1 cellular context compared by ENCODE assay signal in the genomic region with DNA sequence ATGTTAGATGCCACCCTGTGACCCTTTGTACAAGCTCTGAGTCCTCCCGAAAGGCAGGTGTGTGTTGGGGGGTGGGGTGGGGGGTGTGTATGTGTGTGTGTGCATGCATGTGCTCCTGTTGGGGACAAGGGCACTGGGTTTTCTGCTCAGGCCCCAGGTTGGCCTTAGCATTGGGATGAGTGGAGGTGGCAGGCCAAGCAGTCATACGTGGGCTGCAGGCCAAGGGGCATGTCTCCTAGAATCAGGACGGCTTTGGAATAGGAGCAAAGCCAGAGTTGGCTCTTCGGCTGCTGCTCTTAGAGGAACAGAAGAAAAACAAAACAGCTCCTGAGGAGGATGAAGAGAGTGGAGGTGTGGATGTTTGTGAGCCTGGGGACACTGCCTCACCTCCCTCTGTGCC.
TF ChIP-seq lines count a peak whose summit lies in the region.

No MANE protein-coding gene starts in this region.

TF ChIP-seq in IMR-90, 13 proteins besides CTCF, POLR2A, EP300 and RAD21:
- TF ChIP-seq CEBPB (IDR thresholded peaks at IDR 0.05; ENCODE audit: low read depth, low read length) (no peak), MAZ (IDR thresholded peaks at IDR 0.05; ENCODE audit: borderline replicate concordance, low read depth, low read length) (no peak), MXI1 (IDR thresholded peaks at IDR 0.05; ENCODE audit: borderline replicate concordance, low read depth, low read length) (no peak), MAFK (IDR thresholded peaks at IDR 0.05; ENCODE audit: low read depth, low read length) (no peak), SMC3 (IDR thresholded peaks at IDR 0.05; ENCODE audit: low read depth, low read length) (no peak), FOS (IDR thresholded peaks at IDR 0.05; ENCODE audit: low read depth, low read length) (no peak), RCOR1 (IDR thresholded peaks at IDR 0.05; ENCODE audit: insufficient replicate concordance, low read length) (no peak), BHLHE40 (IDR thresholded peaks at IDR 0.05; ENCODE audit: low read depth, low read length) (no peak), ELK1 (IDR thresholded peaks at IDR 0.05; ENCODE audit: borderline replicate concordance, low read depth, low read length) (no peak), USF2 (IDR thresholded peaks at IDR 0.05; ENCODE audit: low read depth, low read length) (no peak)
